1 cellular context compared by ENCODE assay signal in genomic region chr7:2843191-2843685, GRCh38.
TF ChIP-seq lines count a peak whose summit lies in the region.

No MANE protein-coding gene starts in this region.

TF ChIP-seq in HCT116, 20 proteins besides CTCF, POLR2A, EP300 and RAD21 (continued from another document):
- no peak for TF ChIP-seq ZBTB33 (IDR thresholded peaks at IDR 0.05; ENCODE audit: extremely low read depth, insufficient replicate concordance, low read length)
- no peak for TF ChIP-seq ELF1 (IDR thresholded peaks at IDR 0.05; ENCODE audit: borderline replicate concordance, low read depth)
- no peak for TF ChIP-seq SIN3A (IDR thresholded peaks at IDR 0.05; ENCODE audit: low read depth)
- TF ChIP-seq SRF (IDR thresholded peaks at IDR 0.05; ENCODE audit: low read depth) = no peak
- no peak for TF ChIP-seq ZNF274 (IDR thresholded peaks at IDR 0.05; ENCODE audit: low read depth, low read length)
- no peak for TF ChIP-seq ZFX (IDR thresholded peaks at IDR 0.05)
- no peak for TF ChIP-seq EGR1 (IDR thresholded peaks at IDR 0.05; ENCODE audit: low read depth)
- no peak for TF ChIP-seq FOSL1 (IDR thresholded peaks at IDR 0.05; ENCODE audit: low read depth)
- TF ChIP-seq TCF7L2 (IDR thresholded peaks at IDR 0.05; ENCODE audit: borderline replicate concordance, extremely low read depth, insufficient read depth, insufficient read length) = no peak
- no peak for TF ChIP-seq YY1 (IDR thresholded peaks at IDR 0.05; ENCODE audit: extremely low read depth, insufficient replicate concordance, low read depth, low read length)
- no peak for TF ChIP-seq POLR2AphosphoS5 (IDR thresholded peaks at IDR 0.05; ENCODE audit: low read depth, low read length)
- no peak for TF ChIP-seq ATF3 (IDR thresholded peaks at IDR 0.05)
